23 cellular contexts compared by ENCODE assay signal in genomic region chr18:62510744-62511143, GRCh38.
"Had no signal": no experiment of that assay in that cellular context is flagged by ENCODE, and none has a peak within 500 bp of the region (broad histone marks: within the 10 kb centered on the region; RNA-seq: fewer than 3 reads in every experiment).

No MANE protein-coding gene starts in this region.

- DNase-seq: activated CD4-positive, alpha-beta T cell treated with anti-CD3 and anti-CD28 coated beads, Interleukin-2, amount 50 U/mL, for 1 hour; activated CD8-positive, alpha-beta memory T cell treated with anti-CD3 and anti-CD28 coated beads, Interleukin-2, amount 50 U/mL, for 48 hours; activated effector memory CD4-positive, alpha-beta T cell treated with anti-CD3 and anti-CD28 coated beads, Interleukin-2, amount 50 U/mL, for 16 hours; activated T-cell treated with anti-CD3 and anti-CD28 coated beads, Interleukin-2, amount 50 U/mL, for 72 hours; amygdala; dermis blood vessel endothelial cell; gastrocnemius medialis; head of caudate nucleus; left ventricle myocardium superior; naive thymus-derived CD4-positive, alpha-beta T cell; stimulated activated CD4-positive, alpha-beta T cell treated with anti-CD3 and anti-CD28 coated beads, Interleukin-2, amount 100 ng/mL, for 48 hours; stimulated activated naive CD8-positive, alpha-beta T cell treated with anti-CD3 and anti-CD28 coated beads, Interleukin-15, amount 100 ng/mL, for 72 hours had no signal

- H3K27ac ChIP-seq: epithelial cell of prostate, gastrocnemius medialis, neural progenitor cell, prostate gland, right atrium auricular region, suprapubic skin had no signal

- ATAC-seq: activated CD4-positive, CD25-positive, alpha-beta regulatory T cell treated with anti-CD3 and anti-CD28 coated beads, Interleukin-2, amount 50 U/mL, for 24 hours; activated naive CD4-positive, alpha-beta T cell treated with anti-CD3 and anti-CD28 coated beads, Interleukin-2, amount 50 U/mL, for 72 hours; activated T-cell treated with anti-CD3 and anti-CD28 coated beads, Interleukin-2, amount 50 U/mL, for 72 hours; gastrocnemius medialis; left ventricle myocardium superior; naive thymus-derived CD4-positive, alpha-beta T cell; stimulated activated naive CD8-positive, alpha-beta T cell treated with anti-CD3 and anti-CD28 coated beads, Interleukin-15, amount 100 ng/mL, for 72 hours had no signal

- H2AFZ ChIP-seq: neural progenitor cell had no signal

- H3K36me3 ChIP-seq: gastrocnemius medialis, neural progenitor cell, prostate gland, right atrium auricular region, suprapubic skin had no signal

- H3K4me1 Mint-ChIP-seq: neural progenitor cell had no signal

- H3K36me3 Mint-ChIP-seq: neural progenitor cell, type B pancreatic cell had no signal

- H3K9me3 ChIP-seq: prostate gland had no signal

- H3K4me1 ChIP-seq: gastrocnemius medialis, neural progenitor cell, prostate gland, right atrium auricular region had no signal

- H3K4me3 ChIP-seq: gastrocnemius medialis, neural progenitor cell, prostate gland, right atrium auricular region, skin epidermis, suprapubic skin had no signal

- H3K4me2 ChIP-seq: neural progenitor cell had no signal

- H3K9ac ChIP-seq: neural progenitor cell had no signal

- H3K27me3 ChIP-seq: gastrocnemius medialis, neural progenitor cell, right atrium auricular region, suprapubic skin had no signal

- H3K4me3 Mint-ChIP-seq: activated T-cell treated with anti-CD3 and anti-CD28 coated beads, Interleukin-2, amount 50 U/mL, for 72 hours; memory B cell; naive thymus-derived CD4-positive, alpha-beta T cell; neural progenitor cell; stimulated activated naive CD8-positive, alpha-beta T cell treated with anti-CD3 and anti-CD28 coated beads, Interleukin-15, amount 100 ng/mL, for 72 hours; T-helper 1 cell treated with Interleukin-12 subunit alpha and Interleukin-12 subunit beta and Interleukin-4 antibody, amounts not matched to agents 30 μg/mL and 1 μg/mL, for 36 hours; type B pancreatic cell had no signal

- H3K27me3 Mint-ChIP-seq: memory B cell; stimulated activated naive CD8-positive, alpha-beta T cell treated with anti-CD3 and anti-CD28 coated beads, Interleukin-15, amount 100 ng/mL, for 72 hours; type B pancreatic cell had no signal

- H3K27ac Mint-ChIP-seq: activated naive CD4-positive, alpha-beta T cell treated with anti-CD3 and anti-CD28 coated beads, Interleukin-2, amount 50 U/mL, for 72 hours; activated T-cell treated with anti-CD3 and anti-CD28 coated beads, Interleukin-2, amount 50 U/mL, for 72 hours; memory B cell; neural progenitor cell; stimulated activated naive CD8-positive, alpha-beta T cell treated with anti-CD3 and anti-CD28 coated beads, Interleukin-15, amount 100 ng/mL, for 72 hours; T-helper 1 cell treated with Interleukin-12 subunit alpha and Interleukin-12 subunit beta and Interleukin-4 antibody, amounts not matched to agents 30 μg/mL and 1 μg/mL, for 36 hours; type B pancreatic cell had no signal
